Comparison of ENCODE assay signal across 10 cellular contexts in genomic region chr13:51549050-51549449, GRCh38. TPM values are rescaled to one million over a fixed set of nuclear protein-coding genes. Genes with fewer than 3 reads are reported as not detected.
DNase-seq lines count a peak whose midpoint lies in the region; ATAC-seq and TF ChIP-seq lines count a peak whose summit lies in the region.
"Had no signal": no experiment of that assay in that cellular context is flagged by ENCODE, and none has a peak within 500 bp of the region (broad histone marks: within the 10 kb centered on the region; RNA-seq: fewer than 3 reads in every experiment).

No MANE protein-coding gene starts in this region.

- intact Hi-C loops in natural killer cell (cut with micrococcal nuclease): no loop called here
- intact Hi-C loops in activated B cell treated with CpG ODN at 0.5 μM for 24 hours (cut with micrococcal nuclease): no loop called here

- peaks cover 5 to 11% of the 10 kb centered on the region in 2 donors for H3K4me1 Mint-ChIP-seq in natural killer cell
- peaks cover 3 to 15% of the 10 kb centered on the region in 2 donors for H3K4me1 Mint-ChIP-seq in natural killer cell treated with Interleukin-12 subunit alpha and Interleukin-12 subunit beta and Interleukin-15 and Interleukin-18, amount 100 ng/mL, for 72 hours (ENCODE audit: low read depth in 2 of 2)
- peaks cover 9% of the 10 kb centered on the region for H3K4me1 Mint-ChIP-seq in activated B cell treated with CpG ODN at 0.5 μM for 24 hours

- H3K27me3 Mint-ChIP-seq in natural killer cell (ENCODE audit: low read depth in 2 of 2) (peaks cover 0 to 7% of the 10 kb centered on the region in 2 donors), activated B cell treated with CpG ODN at 0.5 μM for 24 hours (no peaks in the 10 kb centered on the region)
- H3K27me3 Mint-ChIP-seq in natural killer cell treated with Interleukin-12 subunit alpha and Interleukin-12 subunit beta and Interleukin-15 and Interleukin-18, amount 100 ng/mL, for 72 hours: no peaks in the 10 kb centered on the region

- POLR2A ChIA-PET in activated B cell treated with CpG ODN at 0.5 μM for 24 hours (lab: Charles Lee): no interaction called here

- DNase-seq in natural killer cell (no peak), activated B cell treated with CpG ODN at 0.5 μM for 24 hours (no peak), ureter (ENCODE audit: low spot score) (peak; percentile 52), hypothalamus (lab: John Stamatoyannopoulos, UW) (no peak)
- no peak for DNase-seq in natural killer cell treated with Interleukin-12 subunit alpha and Interleukin-12 subunit beta and Interleukin-15 and Interleukin-18, amount 100 ng/mL, for 72 hours (ENCODE audit: low spot score)
- DNase-seq: NCI-H1417, nucleus accumbens had no signal

- H3K36me3 Mint-ChIP-seq in natural killer cell (no peaks in the 10 kb centered on the region), activated B cell treated with CpG ODN at 0.5 μM for 24 hours (ENCODE audit: low read depth) (no peaks in the 10 kb centered on the region)
- H3K36me3 Mint-ChIP-seq in natural killer cell treated with Interleukin-12 subunit alpha and Interleukin-12 subunit beta and Interleukin-15 and Interleukin-18, amount 100 ng/mL, for 72 hours: no peaks in the 10 kb centered on the region

- CTCF ChIA-PET in activated B cell treated with CpG ODN at 0.5 μM for 24 hours (lab: Charles Lee): no interaction called here

- ATAC-seq in natural killer cell: peak in 2 of 3 donors; percentile 34 to 55
- ATAC-seq in natural killer cell treated with Interleukin-12 subunit alpha and Interleukin-12 subunit beta and Interleukin-15 and Interleukin-18, amount 100 ng/mL, for 72 hours: no peak
- peak; percentile 81 for ATAC-seq in HG03039 (IDR thresholded peaks at IDR 0.05; ENCODE audit: unreplicated experiment)
- peak; percentile 7 for ATAC-seq in activated B cell treated with CpG ODN at 0.5 μM for 24 hours (ENCODE audit: low read depth)
- ATAC-seq in HG03196 (IDR thresholded peaks at IDR 0.05; ENCODE audit: unreplicated experiment): no peak
- no peak for ATAC-seq in GM19452 (IDR thresholded peaks at IDR 0.05; ENCODE audit: unreplicated experiment)

- no peak overlapping the region for H3K4me3 Mint-ChIP-seq in natural killer cell
- no peak overlapping the region for H3K4me3 Mint-ChIP-seq in natural killer cell treated with Interleukin-12 subunit alpha and Interleukin-12 subunit beta and Interleukin-15 and Interleukin-18, amount 100 ng/mL, for 72 hours
- no peak overlapping the region for H3K4me3 Mint-ChIP-seq in activated B cell treated with CpG ODN at 0.5 μM for 24 hours

- H3K9me3 Mint-ChIP-seq in natural killer cell: no peaks in the 10 kb centered on the region
- H3K9me3 Mint-ChIP-seq in natural killer cell treated with Interleukin-12 subunit alpha and Interleukin-12 subunit beta and Interleukin-15 and Interleukin-18, amount 100 ng/mL, for 72 hours: no peaks in the 10 kb centered on the region
- H3K9me3 Mint-ChIP-seq in activated B cell treated with CpG ODN at 0.5 μM for 24 hours: no peaks in the 10 kb centered on the region

- TF ChIP-seq CTCF in natural killer cell (IDR thresholded peaks at IDR 0.05) (no peak), activated B cell treated with CpG ODN at 0.5 μM for 24 hours (IDR thresholded peaks at IDR 0.05) (no peak)

- H3K27ac Mint-ChIP-seq in natural killer cell (no peak overlapping the region), activated B cell treated with CpG ODN at 0.5 μM for 24 hours (no peak overlapping the region)
- no peak overlapping the region for H3K27ac Mint-ChIP-seq in natural killer cell treated with Interleukin-12 subunit alpha and Interleukin-12 subunit beta and Interleukin-15 and Interleukin-18, amount 100 ng/mL, for 72 hours

RNA-seq across cellular contexts. Expression of gene WDFY2, which starts 35.2 kb away (rescaled TPM):
- 10 to 100 TPM; 29.5 to 32.1 (median 31.3) TPM for total RNA-seq in natural killer cell
- 10 to 100 TPM in 1 of 2 donors, 1 to 10 TPM in 1; 9.3 to 12.1 TPM for total RNA-seq in natural killer cell treated with Interleukin-12 subunit alpha and Interleukin-12 subunit beta and Interleukin-15 and Interleukin-18, amount 100 ng/mL, for 72 hours
- 16.8 and 20.8 TPM in 2 replicates for total RNA-seq in activated B cell treated with CpG ODN at 0.5 μM for 24 hours
- total RNA-seq in ureter: 17.2 TPM

Comparison
In these comparisons a context has a peak if more than half of its experiments do, and no peak if none do; other contexts are left out.
1. ATAC-seq: peak in natural killer cell (2 of 3), HG03039 (single experiment) and activated B cell treated with CpG ODN at 0.5 μM for 24 hours (single experiment); none in natural killer cell treated with Interleukin-12 subunit alpha and Interleukin-12 subunit beta and Interleukin-15 and Interleukin-18, amount 100 ng/mL, for 72 hours (0 of 2), HG03196 (single experiment) and GM19452 (single experiment).